ENCODE assay signal across 28 cellular contexts in genomic region chr7:157528785-157529341, GRCh38.
DNase-seq lines count a peak whose midpoint lies in the region; ATAC-seq, FAIRE-seq and TF ChIP-seq lines count a peak whose summit lies in the region.
"Had no signal": no experiment of that assay in that cellular context is flagged by ENCODE, and none has a peak within 500 bp of the region (broad histone marks: within the 10 kb centered on the region; RNA-seq: fewer than 3 reads in every experiment).

No MANE protein-coding gene starts in this region.

- no peak overlapping the region for H3K27ac ChIP-seq in DND-41 (ENCODE audit: low read length)
- H3K27ac ChIP-seq: thyroid gland had no signal

- no peaks in the 10 kb centered on the region for H3K4me1 Mint-ChIP-seq in activated T-cell treated with anti-CD3 and anti-CD28 coated beads, Interleukin-2, amount 50 U/mL, for 4 hours (ENCODE audit: low read depth)
- H3K4me1 Mint-ChIP-seq in chondrocyte (ENCODE audit: low read depth) = no peaks in the 10 kb centered on the region
- H3K4me1 Mint-ChIP-seq in progenitor cell of endocrine pancreas (ENCODE audit: low read depth) = no peaks in the 10 kb centered on the region
- H3K4me1 Mint-ChIP-seq: activated naive CD8-positive, alpha-beta T cell treated with anti-CD3 and anti-CD28 coated beads, Interleukin-2, amount 50 U/mL, for 24 hours; mesothelial cell of epicardium had no signal

- no peaks in the 10 kb centered on the region for H3K79me2 ChIP-seq in DND-41 (ENCODE audit: insufficient read depth, low read length)

- H3K27me3 ChIP-seq in DND-41 (ENCODE audit: insufficient read depth, low read length, poor library complexity) = no peaks in the 10 kb centered on the region
- H3K27me3 ChIP-seq: thyroid gland had no signal

- H3K36me3 Mint-ChIP-seq in activated T-cell treated with anti-CD3 and anti-CD28 coated beads, Interleukin-2, amount 50 U/mL, for 4 hours (ENCODE audit: insufficient read depth) = peaks cover 2% of the 10 kb centered on the region
- H3K36me3 Mint-ChIP-seq in chondrocyte (ENCODE audit: low read depth) (peaks cover 8% of the 10 kb centered on the region), progenitor cell of endocrine pancreas (ENCODE audit: insufficient read depth) (no peaks in the 10 kb centered on the region)
- H3K36me3 Mint-ChIP-seq: CD8-positive, alpha-beta T cell; mesothelial cell of epicardium had no signal

- no peak for FAIRE-seq in urothelium cell line (lab: Jason Lieb, UNC)

- H3K36me3 ChIP-seq in DND-41 (ENCODE audit: insufficient read depth, low read length) = no peaks in the 10 kb centered on the region
- H3K36me3 ChIP-seq: thyroid gland had no signal

- H2AFZ ChIP-seq in DND-41 (ENCODE audit: low read depth, low read length) = no peak overlapping the region

- H3K9me3 ChIP-seq in DND-41 (ENCODE audit: insufficient read depth, low read length, severe bottlenecking) = no peaks in the 10 kb centered on the region
- H3K9me3 ChIP-seq: thyroid gland had no signal

- TF ChIP-seq CTCF in DND-41 (IDR thresholded peaks at IDR 0.05; ENCODE audit: borderline replicate concordance, extremely low read depth, low read length, poor library complexity, severe bottlenecking) = no peak
- no peak for TF ChIP-seq CTCF in chondrocyte (IDR thresholded peaks at IDR 0.05)
- TF ChIP-seq CTCF in progenitor cell of endocrine pancreas (IDR thresholded peaks at IDR 0.05; ENCODE audit: unreplicated experiment) = no peak

- H3K27me3 Mint-ChIP-seq in activated T-cell treated with anti-CD3 and anti-CD28 coated beads, Interleukin-2, amount 50 U/mL, for 4 hours (ENCODE audit: low read depth) = peaks cover 5% of the 10 kb centered on the region
- H3K27me3 Mint-ChIP-seq in chondrocyte (ENCODE audit: low read depth) (peaks cover 17% of the 10 kb centered on the region), progenitor cell of endocrine pancreas (peaks cover 30% of the 10 kb centered on the region)
- H3K27me3 Mint-ChIP-seq: activated naive CD8-positive, alpha-beta T cell treated with anti-CD3 and anti-CD28 coated beads, Interleukin-2, amount 50 U/mL, for 24 hours had no signal

- no peak overlapping the region for H3K27ac Mint-ChIP-seq in chondrocyte (ENCODE audit: unreplicated experiment)
- no peak overlapping the region for H3K27ac Mint-ChIP-seq in progenitor cell of endocrine pancreas
- H3K27ac Mint-ChIP-seq: activated naive CD8-positive, alpha-beta T cell treated with anti-CD3 and anti-CD28 coated beads, Interleukin-2, amount 50 U/mL, for 24 hours; activated T-helper 1 cell treated with anti-CD3 and anti-CD28 coated beads, Interleukin-12 subunit alpha, Interleukin-12 subunit beta, Interleukin-2, Interleukin-4 antibody, amounts not matched to agents 30 ng/mL and 10 ng/mL and 1 ng/mL, durations not matched to agents 14 hours and 24 hours and 36 hours; CD8-positive, alpha-beta T cell; mesothelial cell of epicardium had no signal

- ATAC-seq in activated T-cell treated with anti-CD3 and anti-CD28 coated beads, Interleukin-2, amount 50 U/mL, for 4 hours = no peak
- ATAC-seq in DND-41 (ENCODE audit: insufficient read depth, low read depth) = no peak
- no peak for ATAC-seq in GM18511 (IDR thresholded peaks at IDR 0.05; ENCODE audit: unreplicated experiment)
- ATAC-seq: activated naive CD8-positive, alpha-beta T cell treated with anti-CD3 and anti-CD28 coated beads, Interleukin-2, amount 50 U/mL, for 24 hours; CD8-positive, alpha-beta T cell; naive thymus-derived CD4-positive, alpha-beta T cell; right cardiac atrium; stimulated activated naive CD8-positive, alpha-beta T cell treated with anti-CD3 and anti-CD28 coated beads, Interleukin-15, Interleukin-2, amounts not matched to agents 100 U/mL and 50 U/mL, for 24 hours had no signal

- no peaks in the 10 kb centered on the region for H3K4me1 ChIP-seq in DND-41 (ENCODE audit: insufficient read depth, low read length)
- H3K4me1 ChIP-seq: thyroid gland had no signal

- peaks cover 24% of the 10 kb centered on the region for H3K9me3 Mint-ChIP-seq in activated T-cell treated with anti-CD3 and anti-CD28 coated beads, Interleukin-2, amount 50 U/mL, for 4 hours
- H3K9me3 Mint-ChIP-seq in chondrocyte (ENCODE audit: low read depth) = peaks cover 20% of the 10 kb centered on the region
- H3K9me3 Mint-ChIP-seq in progenitor cell of endocrine pancreas (ENCODE audit: low read depth) = peaks cover 18% of the 10 kb centered on the region

- no peak overlapping the region for H3K9ac ChIP-seq in DND-41 (ENCODE audit: low read depth, low read length)

- no peak overlapping the region for H3K4me3 Mint-ChIP-seq in activated T-cell treated with anti-CD3 and anti-CD28 coated beads, Interleukin-2, amount 50 U/mL, for 4 hours
- H3K4me3 Mint-ChIP-seq in chondrocyte (ENCODE audit: unreplicated experiment) (no peak overlapping the region), progenitor cell of endocrine pancreas (ENCODE audit: low read depth) (no peak overlapping the region)
- H3K4me3 Mint-ChIP-seq: activated naive CD8-positive, alpha-beta T cell treated with anti-CD3 and anti-CD28 coated beads, Interleukin-2, amount 50 U/mL, for 24 hours; activated T-helper 1 cell treated with anti-CD3 and anti-CD28 coated beads, Interleukin-12 subunit alpha, Interleukin-12 subunit beta, Interleukin-2, Interleukin-4 antibody, amounts not matched to agents 30 ng/mL and 10 ng/mL and 1 ng/mL, durations not matched to agents 14 hours and 24 hours and 36 hours; CD8-positive, alpha-beta T cell; mesothelial cell of epicardium; naive thymus-derived CD4-positive, alpha-beta T cell had no signal

- H3K4me2 ChIP-seq in DND-41 (ENCODE audit: insufficient read depth, low read length) = no peak overlapping the region

- H4K20me1 ChIP-seq in DND-41 (ENCODE audit: insufficient read depth, low read length) = no peaks in the 10 kb centered on the region

- DNase-seq in activated T-cell treated with anti-CD3 and anti-CD28 coated beads, Interleukin-2, amount 50 U/mL, for 1 hour = peak; percentile 15
- no peak for DNase-seq in activated T-cell treated with anti-CD3 and anti-CD28 coated beads, Interleukin-2, amount 50 U/mL, for 4 hours
- DNase-seq in DND-41 = peak; percentile 3
- peak; percentile 60 for DNase-seq in chondrocyte (ENCODE audit: low spot score)
- DNase-seq in progenitor cell of endocrine pancreas (ENCODE audit: low spot score, unreplicated experiment) = peak; percentile 6
- no peak for DNase-seq in T-helper 9 cell
- no peak for DNase-seq in urothelium cell line (ENCODE audit: low spot score)
- DNase-seq: 8988T; activated CD4-positive, alpha-beta T cell treated with anti-CD3 and anti-CD28 coated beads, Interleukin-2, amount 50 U/mL, for 48 hours; activated naive CD8-positive, alpha-beta T cell treated with anti-CD3 and anti-CD28 coated beads, Interleukin-2, amount 50 U/mL, for 24 hours; AML-193; DMS 273 treated with DMSO at 0.1 percent for 48 hours; effector CD4-positive, alpha-beta T cell; naive thymus-derived CD4-positive, alpha-beta T cell; NCI-H2081; NCI-H446; NCI-H82; occipital lobe; SHP77 treated with DMSO at 0.1 percent for 48 hours; stimulated activated CD4-positive, alpha-beta T cell treated with anti-CD3 and anti-CD28 coated beads, Interleukin-4, amount 100 ng/mL, for 4 hours; stimulated activated naive CD8-positive, alpha-beta T cell treated with anti-CD3 and anti-CD28 coated beads, Interleukin-15, Interleukin-2, amounts not matched to agents 100 U/mL and 50 U/mL, for 24 hours; SW 1271; thyroid gland had no signal

- no peak overlapping the region for H3K4me3 ChIP-seq in DND-41 (ENCODE audit: low read depth in 1 of 2, low read length in 2 of 2)
- H3K4me3 ChIP-seq: thyroid gland had no signal

Comparison
In these comparisons a context has a peak if more than half of its experiments do, and no peak if none do; other contexts are left out.
1. DNase-seq: peak in activated T-cell treated with anti-CD3 and anti-CD28 coated beads, Interleukin-2, amount 50 U/mL, for 1 hour (single experiment), DND-41 (single experiment), chondrocyte (single experiment) and progenitor cell of endocrine pancreas (single experiment); none in activated T-cell treated with anti-CD3 and anti-CD28 coated beads, Interleukin-2, amount 50 U/mL, for 4 hours (single experiment), T-helper 9 cell (single experiment) and urothelium cell line (single experiment).